In the genomic region with DNA sequence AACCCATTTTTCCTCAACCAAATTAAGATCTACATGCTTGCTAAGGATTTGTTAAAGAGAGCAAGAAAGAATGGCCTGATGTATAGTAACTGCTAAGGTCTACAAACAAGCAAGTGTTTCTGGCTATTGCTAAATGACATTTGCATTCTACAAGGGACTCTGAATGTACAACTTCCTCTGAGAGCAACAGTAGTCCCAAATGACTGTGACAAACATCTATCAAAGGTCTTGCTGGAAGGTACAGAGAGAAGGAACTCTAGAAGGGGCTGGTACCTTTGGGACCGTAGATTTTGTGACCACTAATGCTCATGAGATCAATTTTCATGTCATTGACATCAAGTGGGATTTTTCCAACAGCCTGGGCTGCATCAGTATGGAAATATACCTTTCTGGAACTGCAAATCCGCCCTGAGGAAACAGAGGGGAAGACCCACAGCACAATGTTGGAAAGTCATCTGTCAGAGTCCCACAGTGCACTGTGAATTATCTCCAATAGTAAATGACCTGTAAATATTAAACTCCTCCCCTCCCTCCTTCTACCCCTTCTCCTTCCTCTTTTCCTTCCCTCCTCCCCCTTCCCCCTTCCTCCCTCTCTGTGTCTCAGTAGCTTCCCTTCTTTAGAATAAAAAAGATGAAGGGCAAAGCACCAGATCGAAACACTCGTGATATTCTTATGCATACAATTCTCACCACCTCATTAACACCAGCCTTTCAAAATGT, we compare ENCODE assay signal across 1 cellular context.
TF ChIP-seq lines count a peak whose summit lies in the region.

No MANE protein-coding gene starts in this region.

TF ChIP-seq in K562, 482 proteins besides CTCF, POLR2A, EP300 and RAD21:
- TF ChIP-seq, protein P1, sequence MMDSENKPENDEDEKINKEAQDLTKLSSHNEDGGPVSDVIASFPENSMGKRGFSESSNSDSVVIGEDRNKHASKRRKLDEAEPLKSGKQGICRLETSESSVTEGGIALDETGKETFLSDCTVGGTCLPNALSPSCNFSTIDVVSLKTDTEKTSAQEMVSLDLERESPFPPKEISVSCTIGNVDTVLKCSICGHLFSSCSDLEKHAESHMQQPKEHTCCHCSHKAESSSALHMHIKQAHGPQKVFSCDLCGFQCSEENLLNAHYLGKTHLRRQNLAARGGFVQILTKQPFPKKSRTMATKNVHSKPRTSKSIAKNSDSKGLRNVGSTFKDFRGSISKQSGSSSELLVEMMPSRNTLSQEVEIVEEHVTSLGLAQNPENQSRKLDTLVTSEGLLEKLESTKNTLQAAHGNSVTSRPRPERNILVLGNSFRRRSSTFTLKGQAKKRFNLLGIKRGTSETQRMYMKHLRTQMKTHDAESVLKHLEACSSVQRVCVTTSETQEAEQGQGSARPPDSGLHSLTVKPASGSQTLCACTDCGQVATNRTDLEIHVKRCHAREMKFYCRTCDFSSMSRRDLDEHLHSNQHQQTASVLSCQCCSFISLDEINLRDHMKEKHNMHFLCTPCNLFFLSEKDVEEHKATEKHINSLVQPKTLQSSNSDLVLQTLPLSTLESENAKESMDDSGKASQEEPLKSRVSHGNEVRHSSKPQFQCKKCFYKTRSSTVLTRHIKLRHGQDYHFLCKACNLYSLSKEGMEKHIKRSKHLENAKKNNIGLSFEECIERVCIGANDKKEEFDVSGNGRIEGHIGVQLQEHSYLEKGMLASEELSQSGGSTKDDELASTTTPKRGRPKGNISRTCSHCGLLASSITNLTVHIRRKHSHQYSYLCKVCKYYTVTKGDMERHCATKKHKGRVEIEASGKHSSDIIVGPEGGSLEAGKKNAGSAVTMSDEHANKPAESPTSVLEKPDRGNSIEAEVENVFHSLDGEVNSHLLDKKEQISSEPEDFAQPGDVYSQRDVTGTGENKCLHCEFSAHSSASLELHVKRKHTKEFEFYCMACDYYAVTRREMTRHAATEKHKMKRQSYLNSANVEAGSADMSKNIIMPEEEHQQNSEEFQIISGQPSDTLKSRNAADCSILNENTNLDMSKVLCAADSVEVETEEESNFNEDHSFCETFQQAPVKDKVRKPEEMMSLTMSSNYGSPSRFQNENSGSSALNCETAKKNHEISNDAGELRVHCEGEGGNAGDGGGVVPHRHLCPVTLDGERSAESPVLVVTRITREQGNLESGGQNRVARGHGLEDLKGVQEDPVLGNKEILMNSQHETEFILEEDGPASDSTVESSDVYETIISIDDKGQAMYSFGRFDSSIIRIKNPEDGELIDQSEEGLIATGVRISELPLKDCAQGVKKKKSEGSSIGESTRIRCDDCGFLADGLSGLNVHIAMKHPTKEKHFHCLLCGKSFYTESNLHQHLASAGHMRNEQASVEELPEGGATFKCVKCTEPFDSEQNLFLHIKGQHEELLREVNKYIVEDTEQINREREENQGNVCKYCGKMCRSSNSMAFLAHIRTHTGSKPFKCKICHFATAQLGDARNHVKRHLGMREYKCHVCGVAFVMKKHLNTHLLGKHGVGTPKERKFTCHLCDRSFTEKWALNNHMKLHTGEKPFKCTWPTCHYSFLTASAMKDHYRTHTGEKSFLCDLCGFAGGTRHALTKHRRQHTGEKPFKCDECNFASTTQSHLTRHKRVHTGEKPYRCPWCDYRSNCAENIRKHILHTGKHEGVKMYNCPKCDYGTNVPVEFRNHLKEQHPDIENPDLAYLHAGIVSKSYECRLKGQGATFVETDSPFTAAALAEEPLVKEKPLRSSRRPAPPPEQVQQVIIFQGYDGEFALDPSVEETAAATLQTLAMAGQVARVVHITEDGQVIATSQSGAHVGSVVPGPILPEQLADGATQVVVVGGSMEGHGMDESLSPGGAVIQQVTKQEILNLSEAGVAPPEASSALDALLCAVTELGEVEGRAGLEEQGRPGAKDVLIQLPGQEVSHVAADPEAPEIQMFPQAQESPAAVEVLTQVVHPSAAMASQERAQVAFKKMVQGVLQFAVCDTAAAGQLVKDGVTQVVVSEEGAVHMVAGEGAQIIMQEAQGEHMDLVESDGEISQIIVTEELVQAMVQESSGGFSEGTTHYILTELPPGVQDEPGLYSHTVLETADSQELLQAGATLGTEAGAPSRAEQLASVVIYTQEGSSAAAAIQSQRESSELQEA (IDR thresholded peaks at IDR 0.05; ENCODE audit: low read depth), result no peak
- peak; percentile 87 for TF ChIP-seq ZNF263 (CRISPR knock-in tag; IDR thresholded peaks at IDR 0.05; ENCODE audit: borderline replicate concordance)
